22 cellular contexts compared by ENCODE assay signal in genomic region chr14:103257211-103257962, GRCh38.
DNase-seq lines count a peak whose midpoint lies in the region; ATAC-seq, FAIRE-seq and TF ChIP-seq lines count a peak whose summit lies in the region.
"Had no signal": no experiment of that assay in that cellular context is flagged by ENCODE, and none has a peak within 500 bp of the region (broad histone marks: within the 10 kb centered on the region; RNA-seq: fewer than 3 reads in every experiment).

No MANE protein-coding gene starts in this region.

- in situ Hi-C loops in IMR-90 (cut with MboI; ENCODE audit: low sequenced_read_pairs) (no loop called here), K562 (cut with MboI) (no loop called here)

- no peak overlapping the region for H2BK15ac ChIP-seq in IMR-90 (ENCODE audit: low read depth, low read length)

- H3K27ac ChIP-seq in DOHH2 (ENCODE audit: low read depth, low read length) (no peak overlapping the region), IMR-90 (ENCODE audit: insufficient read depth, low read length) (no peak overlapping the region), K562 (ENCODE audit: extremely low read depth, low read depth, low read length) (no peak overlapping the region), heart right ventricle (no peak overlapping the region)
- H3K27ac ChIP-seq: adrenal gland, colonic mucosa, esophagus muscularis mucosa, right atrium auricular region, upper lobe of right lung had no signal

- H2AK5ac ChIP-seq in IMR-90 (ENCODE audit: low read depth, low read length): no peak overlapping the region

- H3K9me1 ChIP-seq in IMR-90 (ENCODE audit: insufficient read depth, low read length) (no peaks in the 10 kb centered on the region), K562 (ENCODE audit: control insufficient read depth, insufficient read depth, low read length) (no peaks in the 10 kb centered on the region)

- H3K4ac ChIP-seq in IMR-90 (ENCODE audit: low read depth, low read length): no peak overlapping the region

- TF ChIP-seq CTCF in DOHH2 (IDR thresholded peaks at IDR 0.05; ENCODE audit: low read depth, low read length, poor library complexity, severe bottlenecking): no peak
- TF ChIP-seq CTCF in IMR-90 (conservative IDR thresholded peaks at IDR 0.05; ENCODE audit: low read depth, low read length): no peak
- no peak for TF ChIP-seq CTCF in K562 (IDR thresholded peaks at IDR 0.05 in 2 of 3, conservative IDR thresholded peaks at IDR 0.05 in 1 of 3; ENCODE audit: insufficient read depth in 2 of 3, low read depth in 1 of 3, low read length in 3 of 3)
- no peak for TF ChIP-seq CTCF in GM10266 (IDR thresholded peaks at IDR 0.05; ENCODE audit: control insufficient read depth, insufficient read depth, low read depth, missing control alignments)
- no peak for TF ChIP-seq CTCF in heart right ventricle (IDR thresholded peaks at IDR 0.05)

- DNase-seq in IMR-90 (peak; percentile 29), K562 (ENCODE audit: extremely low read depth in 1 of 4, low spot score in 3 of 4) (no peak), kidney tubule cell (ENCODE audit: low spot score) (peak; percentile 94), GM10266 (ENCODE audit: extremely low spot score) (no peak), AG20443 (ENCODE audit: low spot score) (no peak), heart right ventricle (no peak)
- DNase-seq: activated CD4-positive, alpha-beta T cell treated with anti-CD3 and anti-CD28 coated beads for 4 hours; activated T-cell treated with anti-CD3 and anti-CD28 coated beads, Interleukin-2, amount 50 U/mL, for 48 hours; CD4-positive, CD25-positive, alpha-beta regulatory T cell; colonic mucosa; H7; MM.1S; stimulated activated CD4-positive, alpha-beta T cell treated with anti-CD3 and anti-CD28 coated beads, Interleukin-4, amount 100 ng/mL, for 1 hour; upper lobe of right lung had no signal

- H3K27me3 ChIP-seq in DOHH2 (ENCODE audit: control insufficient read depth, low read length) (peaks cover 2% of the 10 kb centered on the region; the same call in 1 of the 2 replicates), IMR-90 (ENCODE audit: control insufficient read depth, insufficient read depth, low read length) (peaks cover 7% of the 10 kb centered on the region), K562 (ENCODE audit: control insufficient read depth in 2 of 2, insufficient read depth in 2 of 2, low read length in 2 of 2) (no peaks in the 10 kb centered on the region; a peak in 1 of 5 replicates), heart right ventricle (peaks cover 0 to 9% (median 5%) of the 10 kb centered on the region in 7 donors)
- H3K27me3 ChIP-seq: adrenal gland, colonic mucosa, right atrium auricular region, upper lobe of right lung had no signal

- TF ChIP-seq EP300 in K562 (IDR thresholded peaks at IDR 0.05; ENCODE audit: low read length): no peak

- no peak overlapping the region for H2BK120ac ChIP-seq in IMR-90 (ENCODE audit: low read depth, low read length)

- no peak overlapping the region for H2BK5ac ChIP-seq in IMR-90 (ENCODE audit: low read depth, low read length, poor library complexity, severe bottlenecking)

- H3K4me2 ChIP-seq in DOHH2 (ENCODE audit: low read length) (peak overlapping the region; percentile 18), IMR-90 (ENCODE audit: low read depth, low read length) (no peak overlapping the region), K562 (ENCODE audit: insufficient read depth, low read length) (no peak overlapping the region)

- H3K18ac ChIP-seq in IMR-90 (ENCODE audit: low read depth, low read length): no peak overlapping the region

- TF ChIP-seq POLR2A in IMR-90 (IDR thresholded peaks at IDR 0.05; ENCODE audit: low read depth, low read length) (no peak), K562 (conservative IDR thresholded peaks at IDR 0.05) (no peak)

- dilution Hi-C loops in IMR-90 (cut with HindIII; ENCODE audit: low sequenced_read_pairs, unreplicated experiment): no loop called here

- H3K36me3 ChIP-seq in DOHH2 (ENCODE audit: control insufficient read depth, low read length) (no peaks in the 10 kb centered on the region), IMR-90 (ENCODE audit: control insufficient read depth, insufficient read depth, low read length) (no peaks in the 10 kb centered on the region), K562 (ENCODE audit: control insufficient read depth, insufficient read depth, low read length) (no peaks in the 10 kb centered on the region), heart right ventricle (no peaks in the 10 kb centered on the region)
- H3K36me3 ChIP-seq: adrenal gland, colonic mucosa, esophagus muscularis mucosa, right atrium auricular region, upper lobe of right lung had no signal

- POLR2A ChIA-PET in IMR-90 (lab: Charles Lee; ENCODE audit: unreplicated experiment) (interaction anchor here (0.6 kb wide), 1 partner anchor 11 kb away, joined by 3 read pairs; no protein-coding TSS in a partner anchor), K562 (lab: Yijun Ruan, JAX) (no interaction called here)

- no peak overlapping the region for H3K23ac ChIP-seq in IMR-90 (ENCODE audit: low read depth, low read length)

- BruUV-seq in IMR-90 (replicated peaks; lab: Mats Ljungman, UMichigan): no TSS peak
- BruUV-seq in K562 (replicated peaks; lab: Mats Ljungman, UMichigan): no TSS peak

- no peaks in the 10 kb centered on the region for H3F3A ChIP-seq in DOHH2 (ENCODE audit: control insufficient read depth, insufficient read depth)

- H2BK20ac ChIP-seq in IMR-90 (ENCODE audit: low read depth, low read length): no peak overlapping the region

- no peak overlapping the region for H3K9ac ChIP-seq in IMR-90 (ENCODE audit: low read depth, low read length)
- no peak overlapping the region for H3K9ac ChIP-seq in K562 (ENCODE audit: insufficient read depth in 1 of 2, low read depth in 2 of 2, low read length in 2 of 2)

- H2AFZ ChIP-seq in IMR-90 (replicated peaks; ENCODE audit: low read length, poor library complexity) (no peak overlapping the region), K562 (ENCODE audit: low read depth, low read length) (no peak overlapping the region)

- no peak for FAIRE-seq in K562 (lab: Jason Lieb, UNC)

- H3K4me1 ChIP-seq in DOHH2 (ENCODE audit: control insufficient read depth, low read length) (peaks cover 17% of the 10 kb centered on the region), IMR-90 (ENCODE audit: control insufficient read depth, insufficient read depth, low read length) (no peaks in the 10 kb centered on the region), K562 (replicated peaks in 1 of 2; ENCODE audit: control insufficient read depth in 2 of 2, insufficient read depth in 2 of 2, low read length in 2 of 2) (0 out of 5 replicates have a peak, but pooled peaks cover 0 to 3% of the 10 kb centered on the region in 2 experiments), heart right ventricle (peaks cover 0 to 16% (median 6%) of the 10 kb centered on the region in 9 donors)

- H2AK9ac ChIP-seq in IMR-90 (replicated peaks; ENCODE audit: low read depth, low read length, poor library complexity): no peak overlapping the region

- no peak for TF ChIP-seq RAD21 in IMR-90 (IDR thresholded peaks at IDR 0.05; ENCODE audit: low read length)
- no peak for TF ChIP-seq RAD21 in K562 (CRISPR knock-in tag; conservative IDR thresholded peaks at IDR 0.05 in 1 of 2, IDR thresholded peaks at IDR 0.05 in 1 of 2)

- no peak for ATAC-seq in IMR-90 (ENCODE audit: low read depth)
- no peak for ATAC-seq in K562
- ATAC-seq in HG03521 (IDR thresholded peaks at IDR 0.05; ENCODE audit: unreplicated experiment): no peak
- ATAC-seq in heart right ventricle: no peak
- ATAC-seq: natural killer cell treated with Interleukin-12 subunit alpha and Interleukin-12 subunit beta and Interleukin-15 and Interleukin-18, amount 100 ng/mL, for 72 hours; Panc1; upper lobe of right lung had no signal

- 86% methylated on average over 1 of the region's 4 CpGs; no CpG with 5 or more reads in 1 of the 2 experiments for WGBS in IMR-90 (ENCODE audit: extremely low coverage in 2 of 2, insufficient read length in 1 of 2), 2 experiments
- WGBS in K562 (ENCODE audit: insufficient coverage, low coverage, missing lambda C conversion rate): 24% methylated on average over 4 of the region's 4 CpGs
- WGBS in heart right ventricle, 2 donors: 93 to 96% methylated on average over 4 of the region's 4 CpGs

- no peak overlapping the region for H4K8ac ChIP-seq in IMR-90 (ENCODE audit: low read depth in 2 of 2, low read length in 2 of 2)

- H4K5ac ChIP-seq in IMR-90 (ENCODE audit: low read depth, low read length): no peak overlapping the region

- no peak overlapping the region for H3K14ac ChIP-seq in IMR-90 (replicated peaks; ENCODE audit: low read depth, low read length)

- H3K4me3 ChIP-seq in DOHH2 (ENCODE audit: low read length) (no peak overlapping the region), IMR-90 (ENCODE audit: insufficient read depth, low read depth, low read length) (no peak overlapping the region), K562 (no peak overlapping the region), heart right ventricle (no peak overlapping the region)
- H3K4me3 ChIP-seq: adrenal gland, colonic mucosa, esophagus muscularis mucosa, lung, right atrium auricular region, upper lobe of right lung had no signal

- H3K79me2 ChIP-seq in DOHH2 (ENCODE audit: control insufficient read depth, low read length) (no peaks in the 10 kb centered on the region), K562 (ENCODE audit: control insufficient read depth, insufficient read depth, low read length) (no peaks in the 10 kb centered on the region)

- no peaks in the 10 kb centered on the region for H3K79me1 ChIP-seq in IMR-90 (ENCODE audit: low read depth in 1 of 2, low read length in 2 of 2)

- H4K20me1 ChIP-seq in DOHH2 (ENCODE audit: control insufficient read depth, insufficient read depth, low read depth, low read length) (no peaks in the 10 kb centered on the region), IMR-90 (ENCODE audit: insufficient read depth, low read length) (no peaks in the 10 kb centered on the region), K562 (replicated peaks; ENCODE audit: control insufficient read depth, insufficient read depth, low read length) (no peaks in the 10 kb centered on the region)

- CTCF ChIA-PET in IMR-90 (lab: Yijun Ruan, JAX): no interaction called here
- CTCF ChIA-PET in K562 (lab: Yijun Ruan, JAX; ENCODE audit: low intra/inter-chr PET ratio): no interaction called here

- no peak overlapping the region for H3K56ac ChIP-seq in IMR-90 (ENCODE audit: extremely low read depth, insufficient read depth, low read length)

- H4K91ac ChIP-seq in IMR-90 (ENCODE audit: insufficient read depth, low read depth, low read length): no peak overlapping the region

- intact Hi-C loops in IMR-90 (cut with micrococcal nuclease): no loop called here
- intact Hi-C loops in K562 (cut with micrococcal nuclease): no loop called here
- intact Hi-C loops in heart right ventricle (cut with DNase I): no loop called here

- H3K9me3 ChIP-seq in DOHH2 (ENCODE audit: control insufficient read depth, insufficient read depth, low read length) (no peaks in the 10 kb centered on the region), IMR-90 (ENCODE audit: control insufficient read depth, insufficient read depth, low read length) (peaks cover 5% of the 10 kb centered on the region), K562 (replicated peaks; ENCODE audit: control insufficient read depth, insufficient read depth, low read depth, low read length) (no peaks in the 10 kb centered on the region), heart right ventricle (no peaks in the 10 kb centered on the region)
- H3K9me3 ChIP-seq: adrenal gland, colonic mucosa, esophagus muscularis mucosa, right atrium auricular region, upper lobe of right lung had no signal

- H3K9me2 ChIP-seq in DOHH2 (replicated peaks; ENCODE audit: control insufficient read depth, low read length): no peaks in the 10 kb centered on the region

Comparison
In these comparisons a context has a peak if more than half of its experiments do, and no peak if none do; other contexts are left out.
1. DNase-seq: peak in IMR-90 (single experiment) and kidney tubule cell (single experiment); none in K562 (0 of 4), GM10266 (single experiment), AG20443 (single experiment) and heart right ventricle (0 of 2).